In genomic region chr2:26880910-26881435, GRCh38 we compare ENCODE assay signal across 14 cellular contexts. TPM values are rescaled to one million over a fixed set of nuclear protein-coding genes. Genes with fewer than 3 reads are reported as not detected.
DNase-seq lines count a peak whose midpoint lies in the region; ATAC-seq, FAIRE-seq and TF ChIP-seq lines count a peak whose summit lies in the region.
"Had no signal": no experiment of that assay in that cellular context is flagged by ENCODE, and none has a peak within 500 bp of the region (broad histone marks: within the 10 kb centered on the region; RNA-seq: fewer than 3 reads in every experiment).

No MANE protein-coding gene starts in this region.

- H3K4me3 Mint-ChIP-seq in neural progenitor cell: no peak overlapping the region
- H3K4me3 Mint-ChIP-seq: B cell; CD8-positive, alpha-beta T cell; GM23338; H9 had no signal

- H3K27ac Mint-ChIP-seq in neural progenitor cell: peak overlapping the region; percentile 18
- H3K27ac Mint-ChIP-seq: B cell; CD8-positive, alpha-beta T cell; GM23338 had no signal

- FAIRE-seq in HTR-8/SVneo (lab: Jason Lieb, UNC): no peak

- H2AFZ ChIP-seq in neural progenitor cell (replicated peaks): no peak overlapping the region
- H2AFZ ChIP-seq: GM23338 had no signal

- H3K4me1 ChIP-seq in neural progenitor cell: peaks cover under 1% of the 10 kb centered on the region
- H3K4me1 ChIP-seq: BLaER1 treated with 17β-estradiol and CSF1 and Interleukin-3, amounts not matched to agents 10 nM and 100 nM had no signal

- no peaks in the 10 kb centered on the region for H3K27me3 ChIP-seq in neural progenitor cell
- H3K27me3 ChIP-seq: BLaER1 treated with 17β-estradiol and CSF1 and Interleukin-3, amounts not matched to agents 10 nM and 100 nM had no signal

- intact Hi-C loops in left ventricle myocardium superior (cut with micrococcal nuclease) (no loop called here), Right ventricle myocardium inferior (cut with DNase I) (no loop called here)

- no peak for TF ChIP-seq CTCF in neural progenitor cell (IDR thresholded peaks at IDR 0.05)

- no peaks in the 10 kb centered on the region for H3F3A ChIP-seq in neural progenitor cell (ENCODE audit: low read depth)

- H3K9ac ChIP-seq in neural progenitor cell: no peak overlapping the region
- H3K9ac ChIP-seq: BLaER1 treated with 17β-estradiol and CSF1 and Interleukin-3, amounts not matched to agents 10 nM and 100 nM had no signal

- no peaks in the 10 kb centered on the region for H3K36me3 ChIP-seq in neural progenitor cell
- H3K36me3 ChIP-seq: BLaER1 treated with 17β-estradiol and CSF1 and Interleukin-3, amounts not matched to agents 10 nM and 100 nM had no signal

- H3K36me3 Mint-ChIP-seq in neural progenitor cell: peaks cover 35% of the 10 kb centered on the region
- H3K36me3 Mint-ChIP-seq: CD8-positive, alpha-beta T cell had no signal

- peaks cover 32% of the 10 kb centered on the region for H3K4me1 Mint-ChIP-seq in neural progenitor cell

- no peaks in the 10 kb centered on the region for H3K9me3 ChIP-seq in neural progenitor cell (ENCODE audit: low read depth)
- H3K9me3 ChIP-seq: BLaER1 treated with 17β-estradiol and CSF1 and Interleukin-3, amounts not matched to agents 10 nM and 100 nM had no signal

- H4K20me1 ChIP-seq in neural progenitor cell (ENCODE audit: low read depth): peaks cover 100% of the 10 kb centered on the region
- H4K20me1 ChIP-seq: BLaER1 treated with 17β-estradiol and CSF1 and Interleukin-3, amounts not matched to agents 10 nM and 100 nM had no signal

- H3K27me3 Mint-ChIP-seq in neural progenitor cell (ENCODE audit: insufficient read depth, low read depth): peaks cover 7% of the 10 kb centered on the region

- peaks cover 56% of the 10 kb centered on the region for H3K79me2 ChIP-seq in neural progenitor cell (ENCODE audit: low read depth)

- H3K27ac ChIP-seq in caudate nucleus (ENCODE audit: low read depth, low read length) (peak overlapping the region; percentile 22), neural progenitor cell (no peak overlapping the region)
- H3K27ac ChIP-seq: BLaER1 treated with 17β-estradiol and CSF1 and Interleukin-3, amounts not matched to agents 10 nM and 100 nM had no signal

- H3K4me3 ChIP-seq in neural progenitor cell: no peak overlapping the region
- H3K4me3 ChIP-seq: BLaER1 treated with 17β-estradiol and CSF1 and Interleukin-3, amounts not matched to agents 10 nM and 100 nM; GM23338 had no signal

- H3K4me2 ChIP-seq in neural progenitor cell: no peak overlapping the region
- H3K4me2 ChIP-seq: BLaER1 treated with 17β-estradiol and CSF1 and Interleukin-3, amounts not matched to agents 10 nM and 100 nM; GM23338 had no signal

- H3K9me3 Mint-ChIP-seq in neural progenitor cell: no peaks in the 10 kb centered on the region
- H3K9me3 Mint-ChIP-seq: CD8-positive, alpha-beta T cell; GM23338; H9 had no signal

- no peak for DNase-seq in left ventricle myocardium superior
- DNase-seq in Right ventricle myocardium inferior (ENCODE audit: missing footprints): no peak
- DNase-seq in caudate nucleus (lab: John Stamatoyannopoulos, UW): no peak
- DNase-seq in neural progenitor cell (ENCODE audit: low spot score): no peak
- no peak for DNase-seq in OCI-M1 (lab: John Stamatoyannopoulos, UW)
- no peak for DNase-seq in HTR-8/SVneo (ENCODE audit: insufficient read length, low spot score)
- DNase-seq: Calu3; CD8-positive, alpha-beta T cell; DMS79 treated with DMSO at 0.1 percent for 48 hours; GF-D8; H9 had no signal

- ATAC-seq in left ventricle myocardium superior (peak; percentile 54), Right ventricle myocardium inferior (no peak)
- ATAC-seq: CD8-positive, alpha-beta T cell; GM23338 had no signal

RNA-seq across cellular contexts. Expression of gene DPYSL5, which starts 33.0 kb away (rescaled TPM):
- total RNA-seq in left ventricle myocardium superior (not detected), Right ventricle myocardium inferior (not detected), neural progenitor cell (ENCODE audit: low replicate concordance) (46.3 and 93.5 TPM in 2 replicates)
- total RNA-seq: B cell; Calu3; CD8-positive, alpha-beta T cell had no signal

Comparison
In these comparisons a context has a peak if more than half of its experiments do, and no peak if none do; other contexts are left out.
1. RNA of gene DPYSL5, which starts 33.0 kb away (total RNA-seq): 46.3 to 93.5 TPM in neural progenitor cell; not detected in Right ventricle myocardium inferior (single experiment) and not detected in left ventricle myocardium superior (single experiment); every median in the first group is over 10 times any median in the second.